In genomic region chr11:117110294-117110950, GRCh38 we compare ENCODE assay signal across 15 cellular contexts. TPM values are rescaled to one million over a fixed set of nuclear protein-coding genes. Genes with fewer than 3 reads are reported as not detected.
DNase-seq lines count a peak whose midpoint lies in the region; ATAC-seq and TF ChIP-seq lines count a peak whose summit lies in the region.
"Had no signal": no experiment of that assay in that cellular context is flagged by ENCODE, and none has a peak within 500 bp of the region (broad histone marks: within the 10 kb centered on the region; RNA-seq: fewer than 3 reads in every experiment).

No MANE protein-coding gene starts in this region.

- TF ChIP-seq POLR2A in testis (IDR thresholded peaks at IDR 0.05): no peak

- no peak overlapping the region for H4K5ac ChIP-seq in H9 (ENCODE audit: insufficient read length, low read depth, low read length)

- H3K4ac ChIP-seq in H9 (ENCODE audit: low read depth, low read length): no peak overlapping the region

- no peak overlapping the region for H4K91ac ChIP-seq in H9 (ENCODE audit: insufficient read length, low read depth, low read length)

- no peak overlapping the region for H3K14ac ChIP-seq in H9 (ENCODE audit: insufficient read depth, low read length)

- no peak overlapping the region for H4K8ac ChIP-seq in H9 (replicated peaks; ENCODE audit: insufficient read length, low read depth, low read length)

- no peak overlapping the region for H3K27ac ChIP-seq in H9 (ENCODE audit: insufficient read length, low read depth, low read length)
- H3K27ac ChIP-seq in testis: no peak overlapping the region

- no peaks in the 10 kb centered on the region for H3K9me3 ChIP-seq in H9 (ENCODE audit: control insufficient read depth, low read depth, low read length)
- H3K9me3 ChIP-seq in testis: no peaks in the 10 kb centered on the region

- ATAC-seq in WTC11 (no peak; the same call in 1 of the 2 replicates), HG02571 (IDR thresholded peaks at IDR 0.05; ENCODE audit: unreplicated experiment) (no peak), HG03159 (IDR thresholded peaks at IDR 0.05; ENCODE audit: unreplicated experiment) (no peak)

- H3K4me1 Mint-ChIP-seq in H9 (no peaks in the 10 kb centered on the region), WTC11 (no peaks in the 10 kb centered on the region)

- no peaks in the 10 kb centered on the region for H3K79me1 ChIP-seq in H9 (ENCODE audit: insufficient read depth, low read depth, low read length, poor library complexity, severe bottlenecking)

- H2AK5ac ChIP-seq in H9 (ENCODE audit: insufficient read length, low read length): no peak overlapping the region

- no peak overlapping the region for H2BK5ac ChIP-seq in H9 (ENCODE audit: insufficient read length, low read length)

- no peak overlapping the region for H3T11ph ChIP-seq in H9 (ENCODE audit: low read length)

- H2BK15ac ChIP-seq in H9 (ENCODE audit: low read depth, low read length): no peak overlapping the region

- H3K18ac ChIP-seq in H9 (ENCODE audit: insufficient read length, low read depth, low read length): no peak overlapping the region

- no peaks in the 10 kb centered on the region for H3K36me3 ChIP-seq in testis (ENCODE audit: low read depth, missing control alignments)

- peak overlapping the region; percentile 36 to 39 for H3K4me3 ChIP-seq in testis

- H3K79me2 ChIP-seq in H9 (ENCODE audit: insufficient read depth, low read length): no peaks in the 10 kb centered on the region

- no peaks in the 10 kb centered on the region for H4K20me1 ChIP-seq in H9 (ENCODE audit: control insufficient read depth, insufficient read depth, insufficient read length)

- no peak overlapping the region for H3K27ac Mint-ChIP-seq in H9
- no peak overlapping the region for H3K27ac Mint-ChIP-seq in WTC11
- H3K27ac Mint-ChIP-seq: CD4-positive, alpha-beta memory T cell had no signal

- CTCF ChIA-PET in WTC11 (lab: Charles Lee): interaction anchor here (0.7 to 1.4 kb wide), 3 partner anchors 274 to 322 kb away, joined by 3 to 9 read pairs (median 3); partner anchors contain the start of genes APOA5 and ZPR1

- H2AFZ ChIP-seq in H9 (ENCODE audit: low read length): no peak overlapping the region

- H2BK12ac ChIP-seq in H9 (ENCODE audit: insufficient read length, low read depth, low read length): no peak overlapping the region

- intact Hi-C loops in testis (cut with DNase I; ENCODE audit: low total_unique reads): no loop called here

- H3K4me2 ChIP-seq in H9 (ENCODE audit: insufficient read depth, insufficient read length, low read length): no peak overlapping the region

- POLR2A ChIA-PET in WTC11 (lab: Charles Lee): interaction anchor here (0.6 kb wide), 1 partner anchor 117 kb away, joined by 5 read pairs; no protein-coding TSS in a partner anchor

- H3K56ac ChIP-seq in H9 (ENCODE audit: insufficient read length, low read depth, low read length): no peak overlapping the region

- no peaks in the 10 kb centered on the region for H3K9me3 Mint-ChIP-seq in H9
- 0 out of 2 replicates have a peak, but pooled peaks cover 8% of the 10 kb centered on the region for H3K9me3 Mint-ChIP-seq in WTC11

- TF ChIP-seq CTCF in H9 (conservative IDR thresholded peaks at IDR 0.05) (no peak), WTC11 (IDR thresholded peaks at IDR 0.05) (no peak), testis (IDR thresholded peaks at IDR 0.05) (no peak)

- H3K36me3 Mint-ChIP-seq in H9 (ENCODE audit: insufficient read depth in 1 of 3, low read depth in 3 of 3) (no peaks in the 10 kb centered on the region), WTC11 (no peaks in the 10 kb centered on the region)
- H3K36me3 Mint-ChIP-seq: CD4-positive, alpha-beta memory T cell had no signal

- no peaks in the 10 kb centered on the region; the same call in 1 of the 2 replicates for H3K27me3 Mint-ChIP-seq in H9 (ENCODE audit: low read depth)
- no peaks in the 10 kb centered on the region for H3K27me3 Mint-ChIP-seq in WTC11 (ENCODE audit: low read depth)
- H3K27me3 Mint-ChIP-seq: CD4-positive, alpha-beta memory T cell had no signal

- H3K4me3 Mint-ChIP-seq in H9 (no peak overlapping the region), WTC11 (no peak overlapping the region)
- H3K4me3 Mint-ChIP-seq: CD4-positive, alpha-beta memory T cell had no signal

- no peak overlapping the region for H2BK120ac ChIP-seq in H9 (ENCODE audit: low read depth, low read length, poor library complexity, severe bottlenecking)

- WGBS in H9 (ENCODE audit: extremely low coverage, insufficient read length, low lambda C conversion rate): no CpG with 5 or more reads among the region's 39 CpGs
- WGBS in testis, 2 donors: 64 to 83% methylated on average over 9 to 26 of the region's 39 CpGs

- no peak overlapping the region for H3K23ac ChIP-seq in H9 (ENCODE audit: insufficient read length, low read depth, low read length)

- H3K9ac ChIP-seq in H9 (ENCODE audit: extremely low read depth, insufficient read length, low read length): no peak overlapping the region

- DNase-seq in H9 (peak; percentile 41), WTC11 (ENCODE audit: low spot score) (no peak), testis (no peak), T-helper 2 cell (no peak)
- DNase-seq: C1 segment of cervical spinal cord; Calu3; CD4-positive, alpha-beta memory T cell; COR-L47; DMS53; DMS79 treated with DMSO at 0.1 percent for 48 hours; GF-D8; GOT3; HCEC 1CT had no signal

- H3K4me1 ChIP-seq in H9 (ENCODE audit: insufficient read depth, low read length) (no peaks in the 10 kb centered on the region), testis (no peaks in the 10 kb centered on the region)

- no peak overlapping the region for H2BK20ac ChIP-seq in H9 (ENCODE audit: low read depth, low read length, poor library complexity, severe bottlenecking)

- H3K27me3 ChIP-seq in H9 (ENCODE audit: insufficient read depth, low read length): no peaks in the 10 kb centered on the region
- H3K27me3 ChIP-seq in testis: no peaks in the 10 kb centered on the region

- no peaks in the 10 kb centered on the region for H3K23me2 ChIP-seq in H9 (ENCODE audit: insufficient read length, low read depth, low read length, poor library complexity, severe bottlenecking)

TF ChIP-seq in WTC11, 78 proteins besides CTCF, POLR2A, EP300 and RAD21:
- TF ChIP-seq NFYB (CRISPR knock-in tag; conservative IDR thresholded peaks at IDR 0.05; ENCODE audit: low read depth): peak; percentile 22; the same call in 1 of the 2 replicates
- no peak for TF ChIP-seq FOXP1 (CRISPR knock-in tag; IDR thresholded peaks at IDR 0.05; ENCODE audit: borderline replicate concordance)
- no peak for TF ChIP-seq IRF2 (CRISPR knock-in tag; IDR thresholded peaks at IDR 0.05; ENCODE audit: borderline replicate concordance, low read depth)
- TF ChIP-seq ETV6 (CRISPR knock-in tag; IDR thresholded peaks at IDR 0.05): no peak
- no peak for TF ChIP-seq AR (CRISPR knock-in tag; IDR thresholded peaks at IDR 0.05)

RNA-seq across cellular contexts. Expression of gene SIK3, which starts 12.2 kb away (rescaled TPM):
- total RNA-seq in H9 (2021) (31.4 and 35.5 TPM in 2 replicates), WTC11 (2021) (26.4 to 34.4 TPM (median 29.6 TPM) in 3 replicates), testis (100 to 1,000 TPM; 123 to 125 TPM)
- 112 TPM for polyA plus RNA-seq in testis (ENCODE audit: insufficient read depth, low read depth, low replicate concordance)

RNA-seq across cellular contexts. Expression of gene PAFAH1B2, which starts 33.7 kb away (rescaled TPM):
- 158 and 161 TPM in 2 replicates for total RNA-seq in H9 (2021)
- total RNA-seq in WTC11 (2021): 132 to 138 TPM (median 133 TPM) in 3 replicates
- total RNA-seq in testis: 100 to 1,000 TPM; 150 to 156 TPM
- polyA plus RNA-seq in testis (ENCODE audit: insufficient read depth, low read depth, low replicate concordance): 66.5 TPM
